1 cellular context compared by ENCODE assay signal in the genomic region with DNA sequence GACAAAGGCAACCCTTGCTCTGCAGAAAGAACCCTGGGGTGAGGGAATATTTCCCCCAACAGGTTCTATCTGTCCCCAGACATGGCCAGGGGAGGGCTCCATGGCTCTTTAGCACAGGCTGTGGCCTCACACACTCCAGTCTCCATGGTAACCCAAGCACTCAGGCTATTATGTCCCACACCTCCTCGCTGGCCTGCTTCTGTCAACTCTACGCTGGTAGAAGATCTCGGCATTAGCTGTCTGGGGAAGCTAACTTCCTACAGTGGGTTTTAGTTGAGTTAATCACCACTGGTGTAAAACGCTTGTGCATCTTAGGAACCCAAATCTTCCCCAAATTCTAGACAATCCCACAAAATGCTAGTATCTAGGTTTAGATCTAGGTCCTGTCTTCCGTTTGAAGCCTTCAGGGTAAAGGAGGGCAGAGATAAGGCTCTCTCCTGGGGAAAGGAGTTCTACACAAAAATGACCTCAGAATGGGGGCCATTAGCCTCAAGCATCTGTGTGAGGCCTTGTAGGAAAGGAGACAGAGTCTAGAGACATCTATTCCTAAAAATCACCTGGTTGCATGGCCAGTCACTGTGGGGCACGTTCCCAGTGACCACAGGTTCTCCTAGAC.
A peak's percentile ranks its signal among the peaks of the same experiment; 100 is the strongest.
TF ChIP-seq lines count a peak whose summit lies in the region.

No MANE protein-coding gene starts in this region.

TF ChIP-seq in K562, 482 proteins besides CTCF, POLR2A, EP300 and RAD21 (continued from another document and continues in another):
- TF ChIP-seq SMARCA4 (IDR thresholded peaks at IDR 0.05), result peak; percentile 40; the same call in 1 of the 2 replicates
- TF ChIP-seq RFX7 (CRISPR knock-in tag; IDR thresholded peaks at IDR 0.05), result no peak
- TF ChIP-seq TAF7 (tag; IDR thresholded peaks at IDR 0.05), result no peak
- TF ChIP-seq MYNN (IDR thresholded peaks at IDR 0.05), result peak; percentile 54; the same call in 1 of the 2 replicates
- TF ChIP-seq MYNN (CRISPR knock-in tag; IDR thresholded peaks at IDR 0.05), result no peak
- TF ChIP-seq HNRNPLL (IDR thresholded peaks at IDR 0.05; ENCODE audit: low read depth, low read length, poor library complexity, severe bottlenecking), result peak; percentile 30
- no peak for TF ChIP-seq RBM17 (IDR thresholded peaks at IDR 0.05; ENCODE audit: borderline replicate concordance, low read depth, low read length)
- TF ChIP-seq, protein P1, sequence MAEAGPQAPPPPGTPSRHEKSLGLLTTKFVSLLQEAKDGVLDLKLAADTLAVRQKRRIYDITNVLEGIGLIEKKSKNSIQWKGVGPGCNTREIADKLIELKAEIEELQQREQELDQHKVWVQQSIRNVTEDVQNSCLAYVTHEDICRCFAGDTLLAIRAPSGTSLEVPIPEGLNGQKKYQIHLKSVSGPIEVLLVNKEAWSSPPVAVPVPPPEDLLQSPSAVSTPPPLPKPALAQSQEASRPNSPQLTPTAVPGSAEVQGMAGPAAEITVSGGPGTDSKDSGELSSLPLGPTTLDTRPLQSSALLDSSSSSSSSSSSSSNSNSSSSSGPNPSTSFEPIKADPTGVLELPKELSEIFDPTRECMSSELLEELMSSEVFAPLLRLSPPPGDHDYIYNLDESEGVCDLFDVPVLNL (CRISPR knock-in tag; IDR thresholded peaks at IDR 0.05; ENCODE audit: low read depth), result no peak
- TF ChIP-seq POU5F1 (IDR thresholded peaks at IDR 0.05; ENCODE audit: borderline replicate concordance, low read depth, low read length, partially characterized antibody), result no peak
- TF ChIP-seq DPF2 (IDR thresholded peaks at IDR 0.05), result peak; percentile 57
- TF ChIP-seq SMC3 (conservative IDR thresholded peaks at IDR 0.05; ENCODE audit: insufficient read depth, low read depth, low read length), result 0 out of 2 replicates have a peak, but pooled peaks have one; percentile 18
- TF ChIP-seq, protein P2, sequence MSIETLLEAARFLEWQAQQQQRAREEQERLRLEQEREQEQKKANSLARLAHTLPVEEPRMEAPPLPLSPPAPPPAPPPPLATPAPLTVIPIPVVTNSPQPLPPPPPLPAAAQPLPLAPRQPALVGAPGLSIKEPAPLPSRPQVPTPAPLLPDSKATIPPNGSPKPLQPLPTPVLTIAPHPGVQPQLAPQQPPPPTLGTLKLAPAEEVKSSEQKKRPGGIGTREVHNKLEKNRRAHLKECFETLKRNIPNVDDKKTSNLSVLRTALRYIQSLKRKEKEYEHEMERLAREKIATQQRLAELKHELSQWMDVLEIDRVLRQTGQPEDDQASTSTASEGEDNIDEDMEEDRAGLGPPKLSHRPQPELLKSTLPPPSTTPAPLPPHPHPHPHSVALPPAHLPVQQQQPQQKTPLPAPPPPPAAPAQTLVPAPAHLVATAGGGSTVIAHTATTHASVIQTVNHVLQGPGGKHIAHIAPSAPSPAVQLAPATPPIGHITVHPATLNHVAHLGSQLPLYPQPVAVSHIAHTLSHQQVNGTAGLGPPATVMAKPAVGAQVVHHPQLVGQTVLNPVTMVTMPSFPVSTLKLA (conservative IDR thresholded peaks at IDR 0.05), result no peak
- TF ChIP-seq ZNF184 (CRISPR knock-in tag; IDR thresholded peaks at IDR 0.05), result no peak
- no peak for TF ChIP-seq ZNF134 (CRISPR knock-in tag; conservative IDR thresholded peaks at IDR 0.05)
- TF ChIP-seq, protein P3, sequence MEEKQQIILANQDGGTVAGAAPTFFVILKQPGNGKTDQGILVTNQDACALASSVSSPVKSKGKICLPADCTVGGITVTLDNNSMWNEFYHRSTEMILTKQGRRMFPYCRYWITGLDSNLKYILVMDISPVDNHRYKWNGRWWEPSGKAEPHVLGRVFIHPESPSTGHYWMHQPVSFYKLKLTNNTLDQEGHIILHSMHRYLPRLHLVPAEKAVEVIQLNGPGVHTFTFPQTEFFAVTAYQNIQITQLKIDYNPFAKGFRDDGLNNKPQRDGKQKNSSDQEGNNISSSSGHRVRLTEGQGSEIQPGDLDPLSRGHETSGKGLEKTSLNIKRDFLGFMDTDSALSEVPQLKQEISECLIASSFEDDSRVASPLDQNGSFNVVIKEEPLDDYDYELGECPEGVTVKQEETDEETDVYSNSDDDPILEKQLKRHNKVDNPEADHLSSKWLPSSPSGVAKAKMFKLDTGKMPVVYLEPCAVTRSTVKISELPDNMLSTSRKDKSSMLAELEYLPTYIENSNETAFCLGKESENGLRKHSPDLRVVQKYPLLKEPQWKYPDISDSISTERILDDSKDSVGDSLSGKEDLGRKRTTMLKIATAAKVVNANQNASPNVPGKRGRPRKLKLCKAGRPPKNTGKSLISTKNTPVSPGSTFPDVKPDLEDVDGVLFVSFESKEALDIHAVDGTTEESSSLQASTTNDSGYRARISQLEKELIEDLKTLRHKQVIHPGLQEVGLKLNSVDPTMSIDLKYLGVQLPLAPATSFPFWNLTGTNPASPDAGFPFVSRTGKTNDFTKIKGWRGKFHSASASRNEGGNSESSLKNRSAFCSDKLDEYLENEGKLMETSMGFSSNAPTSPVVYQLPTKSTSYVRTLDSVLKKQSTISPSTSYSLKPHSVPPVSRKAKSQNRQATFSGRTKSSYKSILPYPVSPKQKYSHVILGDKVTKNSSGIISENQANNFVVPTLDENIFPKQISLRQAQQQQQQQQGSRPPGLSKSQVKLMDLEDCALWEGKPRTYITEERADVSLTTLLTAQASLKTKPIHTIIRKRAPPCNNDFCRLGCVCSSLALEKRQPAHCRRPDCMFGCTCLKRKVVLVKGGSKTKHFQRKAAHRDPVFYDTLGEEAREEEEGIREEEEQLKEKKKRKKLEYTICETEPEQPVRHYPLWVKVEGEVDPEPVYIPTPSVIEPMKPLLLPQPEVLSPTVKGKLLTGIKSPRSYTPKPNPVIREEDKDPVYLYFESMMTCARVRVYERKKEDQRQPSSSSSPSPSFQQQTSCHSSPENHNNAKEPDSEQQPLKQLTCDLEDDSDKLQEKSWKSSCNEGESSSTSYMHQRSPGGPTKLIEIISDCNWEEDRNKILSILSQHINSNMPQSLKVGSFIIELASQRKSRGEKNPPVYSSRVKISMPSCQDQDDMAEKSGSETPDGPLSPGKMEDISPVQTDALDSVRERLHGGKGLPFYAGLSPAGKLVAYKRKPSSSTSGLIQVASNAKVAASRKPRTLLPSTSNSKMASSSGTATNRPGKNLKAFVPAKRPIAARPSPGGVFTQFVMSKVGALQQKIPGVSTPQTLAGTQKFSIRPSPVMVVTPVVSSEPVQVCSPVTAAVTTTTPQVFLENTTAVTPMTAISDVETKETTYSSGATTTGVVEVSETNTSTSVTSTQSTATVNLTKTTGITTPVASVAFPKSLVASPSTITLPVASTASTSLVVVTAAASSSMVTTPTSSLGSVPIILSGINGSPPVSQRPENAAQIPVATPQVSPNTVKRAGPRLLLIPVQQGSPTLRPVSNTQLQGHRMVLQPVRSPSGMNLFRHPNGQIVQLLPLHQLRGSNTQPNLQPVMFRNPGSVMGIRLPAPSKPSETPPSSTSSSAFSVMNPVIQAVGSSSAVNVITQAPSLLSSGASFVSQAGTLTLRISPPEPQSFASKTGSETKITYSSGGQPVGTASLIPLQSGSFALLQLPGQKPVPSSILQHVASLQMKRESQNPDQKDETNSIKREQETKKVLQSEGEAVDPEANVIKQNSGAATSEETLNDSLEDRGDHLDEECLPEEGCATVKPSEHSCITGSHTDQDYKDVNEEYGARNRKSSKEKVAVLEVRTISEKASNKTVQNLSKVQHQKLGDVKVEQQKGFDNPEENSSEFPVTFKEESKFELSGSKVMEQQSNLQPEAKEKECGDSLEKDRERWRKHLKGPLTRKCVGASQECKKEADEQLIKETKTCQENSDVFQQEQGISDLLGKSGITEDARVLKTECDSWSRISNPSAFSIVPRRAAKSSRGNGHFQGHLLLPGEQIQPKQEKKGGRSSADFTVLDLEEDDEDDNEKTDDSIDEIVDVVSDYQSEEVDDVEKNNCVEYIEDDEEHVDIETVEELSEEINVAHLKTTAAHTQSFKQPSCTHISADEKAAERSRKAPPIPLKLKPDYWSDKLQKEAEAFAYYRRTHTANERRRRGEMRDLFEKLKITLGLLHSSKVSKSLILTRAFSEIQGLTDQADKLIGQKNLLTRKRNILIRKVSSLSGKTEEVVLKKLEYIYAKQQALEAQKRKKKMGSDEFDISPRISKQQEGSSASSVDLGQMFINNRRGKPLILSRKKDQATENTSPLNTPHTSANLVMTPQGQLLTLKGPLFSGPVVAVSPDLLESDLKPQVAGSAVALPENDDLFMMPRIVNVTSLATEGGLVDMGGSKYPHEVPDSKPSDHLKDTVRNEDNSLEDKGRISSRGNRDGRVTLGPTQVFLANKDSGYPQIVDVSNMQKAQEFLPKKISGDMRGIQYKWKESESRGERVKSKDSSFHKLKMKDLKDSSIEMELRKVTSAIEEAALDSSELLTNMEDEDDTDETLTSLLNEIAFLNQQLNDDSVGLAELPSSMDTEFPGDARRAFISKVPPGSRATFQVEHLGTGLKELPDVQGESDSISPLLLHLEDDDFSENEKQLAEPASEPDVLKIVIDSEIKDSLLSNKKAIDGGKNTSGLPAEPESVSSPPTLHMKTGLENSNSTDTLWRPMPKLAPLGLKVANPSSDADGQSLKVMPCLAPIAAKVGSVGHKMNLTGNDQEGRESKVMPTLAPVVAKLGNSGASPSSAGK (IDR thresholded peaks at IDR 0.05), result 0 out of 2 replicates have a peak, but pooled peaks have one; percentile 15
- TF ChIP-seq NUFIP1 (IDR thresholded peaks at IDR 0.05; ENCODE audit: partially characterized antibody), result no peak
- TF ChIP-seq JUND (IDR thresholded peaks at IDR 0.05; ENCODE audit: borderline replicate concordance, low read depth, low read length), result 0 out of 2 replicates have a peak, but pooled peaks have one; percentile 6
- TF ChIP-seq JUND (tag; IDR thresholded peaks at IDR 0.05; ENCODE audit: borderline replicate concordance, low read depth, low read length), result no peak
- no peak for TF ChIP-seq ZNF766 (CRISPR knock-in tag; conservative IDR thresholded peaks at IDR 0.05)
- TF ChIP-seq MTF1 (CRISPR knock-in tag; IDR thresholded peaks at IDR 0.05; ENCODE audit: borderline replicate concordance), result no peak
- TF ChIP-seq SMAD4 (CRISPR knock-in tag; conservative IDR thresholded peaks at IDR 0.05), result no peak
- no peak for TF ChIP-seq NR3C1 (CRISPR knock-in tag; IDR thresholded peaks at IDR 0.05)
- TF ChIP-seq DIDO1 (tag; IDR thresholded peaks at IDR 0.05; ENCODE audit: low read depth), result no peak
- TF ChIP-seq, protein P4, sequence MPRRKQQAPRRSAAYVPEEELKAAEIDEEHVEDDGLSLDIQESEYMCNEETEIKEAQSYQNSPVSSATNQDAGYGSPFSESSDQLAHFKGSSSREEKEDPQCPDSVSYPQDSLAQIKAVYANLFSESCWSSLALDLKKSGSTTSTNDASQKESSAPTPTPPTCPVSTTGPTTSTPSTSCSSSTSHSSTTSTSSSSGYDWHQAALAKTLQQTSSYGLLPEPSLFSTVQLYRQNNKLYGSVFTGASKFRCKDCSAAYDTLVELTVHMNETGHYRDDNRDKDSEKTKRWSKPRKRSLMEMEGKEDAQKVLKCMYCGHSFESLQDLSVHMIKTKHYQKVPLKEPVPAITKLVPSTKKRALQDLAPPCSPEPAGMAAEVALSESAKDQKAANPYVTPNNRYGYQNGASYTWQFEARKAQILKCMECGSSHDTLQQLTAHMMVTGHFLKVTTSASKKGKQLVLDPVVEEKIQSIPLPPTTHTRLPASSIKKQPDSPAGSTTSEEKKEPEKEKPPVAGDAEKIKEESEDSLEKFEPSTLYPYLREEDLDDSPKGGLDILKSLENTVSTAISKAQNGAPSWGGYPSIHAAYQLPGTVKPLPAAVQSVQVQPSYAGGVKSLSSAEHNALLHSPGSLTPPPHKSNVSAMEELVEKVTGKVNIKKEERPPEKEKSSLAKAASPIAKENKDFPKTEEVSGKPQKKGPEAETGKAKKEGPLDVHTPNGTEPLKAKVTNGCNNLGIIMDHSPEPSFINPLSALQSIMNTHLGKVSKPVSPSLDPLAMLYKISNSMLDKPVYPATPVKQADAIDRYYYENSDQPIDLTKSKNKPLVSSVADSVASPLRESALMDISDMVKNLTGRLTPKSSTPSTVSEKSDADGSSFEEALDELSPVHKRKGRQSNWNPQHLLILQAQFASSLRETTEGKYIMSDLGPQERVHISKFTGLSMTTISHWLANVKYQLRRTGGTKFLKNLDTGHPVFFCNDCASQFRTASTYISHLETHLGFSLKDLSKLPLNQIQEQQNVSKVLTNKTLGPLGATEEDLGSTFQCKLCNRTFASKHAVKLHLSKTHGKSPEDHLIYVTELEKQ (CRISPR knock-in tag; IDR thresholded peaks at IDR 0.05), result no peak
- TF ChIP-seq, protein P5, sequence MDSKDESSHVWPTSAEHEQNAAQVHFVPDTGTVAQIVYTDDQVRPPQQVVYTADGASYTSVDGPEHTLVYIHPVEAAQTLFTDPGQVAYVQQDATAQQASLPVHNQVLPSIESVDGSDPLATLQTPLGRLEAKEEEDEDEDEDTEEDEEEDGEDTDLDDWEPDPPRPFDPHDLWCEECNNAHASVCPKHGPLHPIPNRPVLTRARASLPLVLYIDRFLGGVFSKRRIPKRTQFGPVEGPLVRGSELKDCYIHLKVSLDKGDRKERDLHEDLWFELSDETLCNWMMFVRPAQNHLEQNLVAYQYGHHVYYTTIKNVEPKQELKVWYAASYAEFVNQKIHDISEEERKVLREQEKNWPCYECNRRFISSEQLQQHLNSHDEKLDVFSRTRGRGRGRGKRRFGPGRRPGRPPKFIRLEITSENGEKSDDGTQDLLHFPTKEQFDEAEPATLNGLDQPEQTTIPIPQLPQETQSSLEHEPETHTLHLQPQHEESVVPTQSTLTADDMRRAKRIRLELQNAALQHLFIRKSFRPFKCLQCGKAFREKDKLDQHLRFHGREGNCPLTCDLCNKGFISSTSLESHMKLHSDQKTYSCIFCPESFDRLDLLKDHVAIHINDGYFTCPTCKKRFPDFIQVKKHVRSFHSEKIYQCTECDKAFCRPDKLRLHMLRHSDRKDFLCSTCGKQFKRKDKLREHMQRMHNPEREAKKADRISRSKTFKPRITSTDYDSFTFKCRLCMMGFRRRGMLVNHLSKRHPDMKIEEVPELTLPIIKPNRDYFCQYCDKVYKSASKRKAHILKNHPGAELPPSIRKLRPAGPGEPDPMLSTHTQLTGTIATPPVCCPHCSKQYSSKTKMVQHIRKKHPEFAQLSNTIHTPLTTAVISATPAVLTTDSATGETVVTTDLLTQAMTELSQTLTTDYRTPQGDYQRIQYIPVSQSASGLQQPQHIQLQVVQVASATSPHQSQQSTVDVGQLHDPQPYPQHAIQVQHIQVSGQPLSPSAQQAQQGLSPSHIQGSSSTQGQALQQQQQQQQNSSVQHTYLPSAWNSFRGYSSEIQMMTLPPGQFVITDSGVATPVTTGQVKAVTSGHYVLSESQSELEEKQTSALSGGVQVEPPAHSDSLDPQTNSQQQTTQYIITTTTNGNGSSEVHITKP (IDR thresholded peaks at IDR 0.05; ENCODE audit: partially characterized antibody), result no peak
- no peak for TF ChIP-seq ETV6 (IDR thresholded peaks at IDR 0.05; ENCODE audit: borderline replicate concordance in 1 of 2, low read depth in 2 of 2, low read length in 1 of 2)
- no peak for TF ChIP-seq ETV6 (CRISPR knock-in tag; IDR thresholded peaks at IDR 0.05; ENCODE audit: borderline replicate concordance)
- TF ChIP-seq ZNF445 (CRISPR knock-in tag; IDR thresholded peaks at IDR 0.05; ENCODE audit: low read depth), result no peak
- TF ChIP-seq, protein P6, sequence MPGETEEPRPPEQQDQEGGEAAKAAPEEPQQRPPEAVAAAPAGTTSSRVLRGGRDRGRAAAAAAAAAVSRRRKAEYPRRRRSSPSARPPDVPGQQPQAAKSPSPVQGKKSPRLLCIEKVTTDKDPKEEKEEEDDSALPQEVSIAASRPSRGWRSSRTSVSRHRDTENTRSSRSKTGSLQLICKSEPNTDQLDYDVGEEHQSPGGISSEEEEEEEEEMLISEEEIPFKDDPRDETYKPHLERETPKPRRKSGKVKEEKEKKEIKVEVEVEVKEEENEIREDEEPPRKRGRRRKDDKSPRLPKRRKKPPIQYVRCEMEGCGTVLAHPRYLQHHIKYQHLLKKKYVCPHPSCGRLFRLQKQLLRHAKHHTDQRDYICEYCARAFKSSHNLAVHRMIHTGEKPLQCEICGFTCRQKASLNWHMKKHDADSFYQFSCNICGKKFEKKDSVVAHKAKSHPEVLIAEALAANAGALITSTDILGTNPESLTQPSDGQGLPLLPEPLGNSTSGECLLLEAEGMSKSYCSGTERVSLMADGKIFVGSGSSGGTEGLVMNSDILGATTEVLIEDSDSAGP (CRISPR knock-in tag; IDR thresholded peaks at IDR 0.05), result no peak
- peak; percentile 46 for TF ChIP-seq ARID1B (IDR thresholded peaks at IDR 0.05)
- TF ChIP-seq GTF2A2 (tag; IDR thresholded peaks at IDR 0.05), result no peak
